ENCODE assay signal across 1 cellular context in genomic region chr4:185822791-185823190, GRCh38.
TF ChIP-seq lines count a peak whose summit lies in the region.

No MANE protein-coding gene starts in this region.

TF ChIP-seq in H1, 55 proteins besides CTCF, POLR2A, EP300 and RAD21:
- no peak for TF ChIP-seq E2F6 (IDR thresholded peaks at IDR 0.05)
- no peak for TF ChIP-seq BACH1 (IDR thresholded peaks at IDR 0.05; ENCODE audit: low read length)
- no peak for TF ChIP-seq CTBP2 (IDR thresholded peaks at IDR 0.05; ENCODE audit: borderline replicate concordance, insufficient read depth, insufficient read length, low read length)
- no peak for TF ChIP-seq RNF2 (IDR thresholded peaks at IDR 0.05; ENCODE audit: borderline replicate concordance, low read depth, low read length, missing control alignments, poor library complexity, severe bottlenecking)
- no peak for TF ChIP-seq TEAD4 (IDR thresholded peaks at IDR 0.05; ENCODE audit: low read depth, low read length)
- TF ChIP-seq NANOG (IDR thresholded peaks at IDR 0.05; ENCODE audit: insufficient read depth, low read depth, low read length, poor library complexity, severe bottlenecking), result no peak
- TF ChIP-seq POU5F1 (IDR thresholded peaks at IDR 0.05; ENCODE audit: low read depth, low read length), result no peak
- TF ChIP-seq CHD2 (IDR thresholded peaks at IDR 0.05; ENCODE audit: low read length), result no peak
- TF ChIP-seq CEBPB (IDR thresholded peaks at IDR 0.05; ENCODE audit: low read depth, low read length), result no peak
- no peak for TF ChIP-seq POLR2AphosphoS5 (IDR thresholded peaks at IDR 0.05; ENCODE audit: low read depth, low read length)
- TF ChIP-seq SAP30 (IDR thresholded peaks at IDR 0.05; ENCODE audit: insufficient read depth, insufficient replicate concordance, low read length), result no peak
- no peak for TF ChIP-seq TAF1 (IDR thresholded peaks at IDR 0.05; ENCODE audit: low read depth, low read length)
- TF ChIP-seq KDM5A (IDR thresholded peaks at IDR 0.05; ENCODE audit: low read length), result no peak
- TF ChIP-seq YY1 (IDR thresholded peaks at IDR 0.05; ENCODE audit: low read depth, low read length), result no peak
- no peak for TF ChIP-seq EGR1 (IDR thresholded peaks at IDR 0.05; ENCODE audit: borderline replicate concordance, low read depth, low read length)
- no peak for TF ChIP-seq RFX5 (IDR thresholded peaks at IDR 0.05; ENCODE audit: borderline replicate concordance, low read depth, low read length)
- TF ChIP-seq CHD7 (IDR thresholded peaks at IDR 0.05; ENCODE audit: insufficient replicate concordance, low read length), result no peak
- no peak for TF ChIP-seq SIN3A (conservative IDR thresholded peaks at IDR 0.05 in 1 of 2, IDR thresholded peaks at IDR 0.05 in 1 of 2; ENCODE audit: low read depth in 1 of 2, low read length in 2 of 2)
- TF ChIP-seq CBX8 (IDR thresholded peaks at IDR 0.05; ENCODE audit: borderline replicate concordance, low read depth, low read length), result no peak
